Comparison of ENCODE assay signal across 1 cellular context in the genomic region with DNA sequence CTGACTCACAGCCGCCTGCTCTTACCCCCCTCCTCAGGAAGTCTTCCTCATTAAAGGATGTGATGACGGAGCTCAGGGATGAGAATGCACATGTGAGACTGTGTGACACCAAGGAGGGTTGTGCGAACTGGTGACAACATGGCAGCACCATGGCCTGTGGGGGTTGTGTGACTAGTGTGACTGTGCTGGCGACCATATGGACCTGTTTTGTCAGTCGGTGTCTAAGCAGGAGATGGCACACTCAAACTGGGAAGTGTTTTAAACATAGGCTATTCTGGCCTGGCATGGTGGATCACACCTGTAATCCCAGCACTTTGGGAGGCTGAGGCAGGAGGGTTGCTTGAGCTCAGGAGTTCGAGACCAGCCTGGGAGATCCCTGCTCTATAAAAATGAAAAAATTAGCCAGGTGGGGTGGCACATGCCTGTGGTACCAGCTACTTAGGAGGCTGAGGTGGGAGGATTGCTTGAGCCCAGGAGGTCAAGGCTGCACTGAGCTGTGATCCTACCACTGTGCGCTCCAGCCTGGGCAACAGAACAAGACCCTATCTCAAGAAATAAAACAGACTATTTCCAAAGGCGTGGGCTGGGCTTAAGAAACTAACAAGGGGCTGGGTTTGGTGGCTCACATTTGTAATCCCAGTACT.
TF ChIP-seq lines count a peak whose summit lies in the region.

No MANE protein-coding gene starts in this region.

TF ChIP-seq in IMR-90, 13 proteins besides CTCF, POLR2A, EP300 and RAD21:
- peak; percentile 82 for TF ChIP-seq MAZ (IDR thresholded peaks at IDR 0.05; ENCODE audit: borderline replicate concordance, low read depth, low read length)
- TF ChIP-seq MAFK (IDR thresholded peaks at IDR 0.05; ENCODE audit: low read depth, low read length) = no peak
- TF ChIP-seq RCOR1 (IDR thresholded peaks at IDR 0.05; ENCODE audit: insufficient replicate concordance, low read length) = no peak
TF ChIP-seq in IMR-90: peak in this region for 1.
